1 cellular context compared by ENCODE assay signal in genomic region chr5:138315751-138316278, GRCh38.
TF ChIP-seq lines count a peak whose summit lies in the region.

No MANE protein-coding gene starts in this region.

TF ChIP-seq in K562, 482 proteins besides CTCF, POLR2A, EP300 and RAD21:
- TF ChIP-seq RBFOX2 (IDR thresholded peaks at IDR 0.05; ENCODE audit: low read depth, low read length) (peak; percentile 37; the same call in 1 of the 2 replicates), ZNF143 (CRISPR knock-in tag; IDR thresholded peaks at IDR 0.05) (no peak), ELK1 (CRISPR knock-in tag; IDR thresholded peaks at IDR 0.05) (no peak), POLR2G (IDR thresholded peaks at IDR 0.05; ENCODE audit: low read depth, low read length) (peak; percentile 36; the same call in 1 of the 2 replicates)
